9 cellular contexts compared by ENCODE assay signal in genomic region chr9:134163374-134164196, GRCh38. TPM values are rescaled to one million over a fixed set of nuclear protein-coding genes. Genes with fewer than 3 reads are reported as not detected.
DNase-seq lines count a peak whose midpoint lies in the region; ATAC-seq, FAIRE-seq and TF ChIP-seq lines count a peak whose summit lies in the region.
"Had no signal": no experiment of that assay in that cellular context is flagged by ENCODE, and none has a peak within 500 bp of the region (broad histone marks: within the 10 kb centered on the region; RNA-seq: fewer than 3 reads in every experiment).

No MANE protein-coding gene starts in this region.

- H4K20me1 ChIP-seq in astrocyte (ENCODE audit: insufficient read depth, low read length), result no peaks in the 10 kb centered on the region

- no peaks in the 10 kb centered on the region for H3K36me3 Mint-ChIP-seq in astrocyte (ENCODE audit: low read depth, unreplicated experiment)
- H3K36me3 Mint-ChIP-seq: activated naive CD8-positive, alpha-beta T cell had no signal

- H3K9me3 ChIP-seq in astrocyte (ENCODE audit: insufficient read depth, low read depth, low read length), result no peaks in the 10 kb centered on the region

- H3K27me3 ChIP-seq in astrocyte (ENCODE audit: insufficient read depth, low read length), result no peaks in the 10 kb centered on the region

- TF ChIP-seq CTCF in astrocyte (IDR thresholded peaks at IDR 0.05; ENCODE audit: insufficient read depth, low read depth, low read length), result peak; percentile 20

- ATAC-seq in GM19452 (IDR thresholded peaks at IDR 0.05; ENCODE audit: unreplicated experiment) (no peak), GM21737 (IDR thresholded peaks at IDR 0.05; ENCODE audit: unreplicated experiment) (no peak)

- FAIRE-seq in GM19239 (lab: Jason Lieb, UNC) (no peak), astrocyte (lab: Jason Lieb, UNC) (no peak)

- no peak overlapping the region for H3K4me2 ChIP-seq in astrocyte (ENCODE audit: low read length)

- H3K4me3 ChIP-seq in astrocyte (ENCODE audit: insufficient read depth, low read depth, low read length), result no peak overlapping the region
- H3K4me3 ChIP-seq in iPS-11a (ENCODE audit: low read depth, low read length), result peak overlapping the region; percentile 33

- H3K27ac ChIP-seq in astrocyte (ENCODE audit: low read depth, low read length), result peak overlapping the region; percentile 52

- no peak overlapping the region for H3K27ac Mint-ChIP-seq in astrocyte (ENCODE audit: unreplicated experiment)

- peaks cover 8% of the 10 kb centered on the region for H3K4me1 ChIP-seq in astrocyte (ENCODE audit: insufficient read depth, low read length)

- H3K27me3 Mint-ChIP-seq in astrocyte (ENCODE audit: low read depth, unreplicated experiment), result no peaks in the 10 kb centered on the region
- H3K27me3 Mint-ChIP-seq: activated naive CD8-positive, alpha-beta T cell had no signal

- no peaks in the 10 kb centered on the region for H3K4me1 Mint-ChIP-seq in astrocyte (ENCODE audit: low read depth, unreplicated experiment)

- DNase-seq in GM19239 (ENCODE audit: insufficient read length, low spot score) (peak; percentile 46), T-helper 2 cell (peak; percentile 38 to 85 (median 60)), astrocyte (ENCODE audit: low read depth) (peak; percentile 43), D341Med (ENCODE audit: low spot score) (no peak)
- peak; percentile 46 to 50 for DNase-seq in stimulated activated CD4-positive, alpha-beta T cell treated with anti-CD3 and anti-CD28 coated beads, Interleukin-12 subunit alpha, Interleukin-12 subunit beta, amount 100 ng/mL, for 24 hours (ENCODE audit: low read depth in 2 of 2)

- peaks cover 2% of the 10 kb centered on the region for H3K36me3 ChIP-seq in astrocyte (ENCODE audit: insufficient read depth, low read length)

- no peak overlapping the region for H3K9ac ChIP-seq in astrocyte (ENCODE audit: low read length)

- no peaks in the 10 kb centered on the region for H3K9me3 Mint-ChIP-seq in astrocyte (ENCODE audit: unreplicated experiment)

- no peak overlapping the region for H3K4me3 Mint-ChIP-seq in astrocyte (ENCODE audit: unreplicated experiment)

- H3K79me2 ChIP-seq in astrocyte (ENCODE audit: insufficient read depth, low read length), result no peaks in the 10 kb centered on the region

- peak overlapping the region; percentile 89 for H2AFZ ChIP-seq in astrocyte (ENCODE audit: low read depth, low read length)

RNA-seq across cellular contexts. Expression of gene RNU6ATAC, which starts 0.8 kb away (rescaled TPM):
- total RNA-seq in astrocyte, result 31.8 and 59.4 TPM in 2 replicates

RNA-seq across cellular contexts. Expression of gene WDR5, which starts 27.7 kb away (rescaled TPM):
- total RNA-seq in astrocyte, result 26.2 and 28.1 TPM in 2 replicates
